In genomic region chr10:59905066-59905734, GRCh38 we compare ENCODE assay signal across 1 cellular context.
A peak's percentile ranks its signal among the peaks of the same experiment; 100 is the strongest.
TF ChIP-seq lines count a peak whose summit lies in the region.

No MANE protein-coding gene starts in this region.

TF ChIP-seq in H1, 55 proteins besides CTCF, POLR2A, EP300 and RAD21 (continued from another document):
- TF ChIP-seq CREB1 (IDR thresholded peaks at IDR 0.05) (no peak), YY1 (IDR thresholded peaks at IDR 0.05; ENCODE audit: low read depth, low read length) (0 out of 2 replicates have a peak, but pooled peaks have one; percentile 26), NANOG (IDR thresholded peaks at IDR 0.05; ENCODE audit: insufficient read depth, low read depth, low read length, poor library complexity, severe bottlenecking) (no peak), TAF7 (optimal IDR thresholded peaks at IDR 0.05; ENCODE audit: borderline replicate concordance, low read depth, low read length) (no peak), HDAC6 (IDR thresholded peaks at IDR 0.05; ENCODE audit: low read depth, low read length) (no peak), TBP (IDR thresholded peaks at IDR 0.05; ENCODE audit: low read depth, low read length) (no peak), SUZ12 (IDR thresholded peaks at IDR 0.05; ENCODE audit: low read length) (no peak; the same call in 1 of the 2 replicates), CBX5 (IDR thresholded peaks at IDR 0.05; ENCODE audit: low read depth, low read length) (no peak), CEBPB (IDR thresholded peaks at IDR 0.05; ENCODE audit: low read depth, low read length) (no peak), E2F6 (IDR thresholded peaks at IDR 0.05) (no peak), TAF1 (IDR thresholded peaks at IDR 0.05; ENCODE audit: low read depth, low read length) (no peak), ASH2L (IDR thresholded peaks at IDR 0.05; ENCODE audit: low read length) (peak; percentile 52), SIN3A (conservative IDR thresholded peaks at IDR 0.05 in 1 of 2, IDR thresholded peaks at IDR 0.05 in 1 of 2; ENCODE audit: low read depth in 1 of 2, low read length in 2 of 2) (peak in 1 of 2 experiments; percentile 60; a peak in 2 of 4 replicates), SIX5 (IDR thresholded peaks at IDR 0.05; ENCODE audit: low read depth, low read length) (no peak), SIRT6 (IDR thresholded peaks at IDR 0.05; ENCODE audit: low read length) (no peak)
- TF ChIP-seq, protein P1, sequence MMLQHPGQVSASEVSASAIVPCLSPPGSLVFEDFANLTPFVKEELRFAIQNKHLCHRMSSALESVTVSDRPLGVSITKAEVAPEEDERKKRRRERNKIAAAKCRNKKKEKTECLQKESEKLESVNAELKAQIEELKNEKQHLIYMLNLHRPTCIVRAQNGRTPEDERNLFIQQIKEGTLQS (IDR thresholded peaks at IDR 0.05; ENCODE audit: insufficient read depth, low read depth, low read length): no peak
